Comparison of ENCODE assay signal across 19 cellular contexts in the genomic region with DNA sequence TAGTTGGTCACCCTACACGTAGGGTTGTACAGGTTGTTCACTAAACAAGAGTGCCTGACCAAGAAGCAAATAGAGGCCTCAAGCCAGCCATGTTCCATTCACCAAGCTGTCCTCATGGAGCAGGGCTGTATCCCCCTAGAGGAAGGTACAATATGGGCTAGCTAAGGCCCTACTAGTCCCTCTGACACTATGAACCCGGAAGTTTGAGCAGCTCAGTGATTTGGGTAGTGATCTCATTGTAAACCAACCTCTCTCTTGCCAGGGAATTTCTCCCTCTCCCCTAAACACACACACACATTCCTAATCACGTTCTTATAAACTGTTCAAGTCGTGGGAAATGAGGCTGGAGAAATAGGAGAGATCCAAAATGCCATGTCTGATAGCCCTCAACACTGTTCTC. TPM values are rescaled to one million over a fixed set of nuclear protein-coding genes. Genes with fewer than 3 reads are reported as not detected.
DNase-seq lines count a peak whose midpoint lies in the region; ATAC-seq, FAIRE-seq and TF ChIP-seq lines count a peak whose summit lies in the region.
"Had no signal": no experiment of that assay in that cellular context is flagged by ENCODE, and none has a peak within 500 bp of the region (broad histone marks: within the 10 kb centered on the region; RNA-seq: fewer than 3 reads in every experiment).

No MANE protein-coding gene starts in this region.

- H3K36me3 ChIP-seq in IMR-90 (ENCODE audit: control insufficient read depth, insufficient read depth, low read length) (no peaks in the 10 kb centered on the region), pancreas (no peaks in the 10 kb centered on the region)

- H2BK20ac ChIP-seq in IMR-90 (ENCODE audit: low read depth, low read length): no peak overlapping the region

- no peak overlapping the region for H3K27ac Mint-ChIP-seq in activated T-helper 2 cell treated with anti-CD3 and anti-CD28 coated beads, Interferon-gamma antibody, Interleukin-2, Interleukin-4, amounts not matched to agents 10 μg/mL and 5 μg/mL and 100 μg/mL, durations not matched to agents 14 hours and 24 hours and 36 hours
- H3K27ac Mint-ChIP-seq: CD4-positive, alpha-beta T cell; GM23338 had no signal

- TF ChIP-seq CTCF in IMR-90 (conservative IDR thresholded peaks at IDR 0.05; ENCODE audit: low read depth, low read length) (no peak), pancreas (IDR thresholded peaks at IDR 0.05) (no peak)

- H3K23ac ChIP-seq in IMR-90 (ENCODE audit: low read depth, low read length): no peak overlapping the region

- H3K4ac ChIP-seq in IMR-90 (ENCODE audit: low read depth, low read length): no peak overlapping the region

- no peaks in the 10 kb centered on the region for H3K79me1 ChIP-seq in IMR-90 (ENCODE audit: low read depth in 1 of 2, low read length in 2 of 2)

- no peak overlapping the region for H3K4me2 ChIP-seq in IMR-90 (ENCODE audit: low read depth, low read length)
- H3K4me2 ChIP-seq: GM23338, SK-N-SH had no signal

- no peak for TF ChIP-seq RAD21 in IMR-90 (IDR thresholded peaks at IDR 0.05; ENCODE audit: low read length)

- peaks cover 62% of the 10 kb centered on the region for H3K27me3 Mint-ChIP-seq in activated T-helper 2 cell treated with anti-CD3 and anti-CD28 coated beads, Interferon-gamma antibody, Interleukin-2, Interleukin-4, amounts not matched to agents 10 μg/mL and 5 μg/mL and 100 μg/mL, durations not matched to agents 14 hours and 24 hours and 36 hours (ENCODE audit: low read depth)

- H3K9me1 ChIP-seq in IMR-90 (ENCODE audit: insufficient read depth, low read length): no peaks in the 10 kb centered on the region

- H3K14ac ChIP-seq in IMR-90 (replicated peaks; ENCODE audit: low read depth, low read length): no peak overlapping the region

- dilution Hi-C loops in IMR-90 (cut with HindIII; ENCODE audit: low sequenced_read_pairs, unreplicated experiment): no loop called here

- no peak overlapping the region for H3K56ac ChIP-seq in IMR-90 (ENCODE audit: extremely low read depth, insufficient read depth, low read length)

- H3K27me3 ChIP-seq in IMR-90 (ENCODE audit: control insufficient read depth, insufficient read depth, low read length) (peaks cover 75% of the 10 kb centered on the region), pancreas (no peaks in the 10 kb centered on the region)

- no peak overlapping the region for H2AFZ ChIP-seq in IMR-90 (replicated peaks; ENCODE audit: low read length, poor library complexity)
- H2AFZ ChIP-seq: GM23338 had no signal

- ATAC-seq in IMR-90 (ENCODE audit: low read depth): peak; percentile 32; the same call in 1 of the 2 replicates
- ATAC-seq in left colon: peak; percentile 75
- ATAC-seq in pancreas: peak; percentile 10 to 70 (median 52)
- no peak for ATAC-seq in GM18861 (IDR thresholded peaks at IDR 0.05; ENCODE audit: unreplicated experiment)
- ATAC-seq: GM23338, PC-3 had no signal

- intact Hi-C loops in IMR-90 (cut with micrococcal nuclease) (no loop called here), left colon (cut with DNase I, micrococcal nuclease) (no loop called here), pancreas (cut with DNase I) (no loop called here)
- intact Hi-C loops in activated T-helper 2 cell treated with anti-CD3 and anti-CD28 coated beads, Interferon-gamma antibody, Interleukin-2, Interleukin-4, amounts not matched to agents 10 μg/mL and 5 μg/mL and 100 μg/mL, durations not matched to agents 14 hours and 24 hours and 36 hours (cut with micrococcal nuclease): no loop called here

- FAIRE-seq in pancreas (lab: Jason Lieb, UNC): no peak
- FAIRE-seq: G401.6, GM19239 had no signal

- CTCF ChIA-PET in IMR-90 (lab: Yijun Ruan, JAX): interaction anchor here (0.9 kb wide), 1 partner anchor 10 kb away, joined by 4 read pairs; no protein-coding TSS in a partner anchor

- no peaks in the 10 kb centered on the region for H3K4me1 ChIP-seq in IMR-90 (ENCODE audit: control insufficient read depth, insufficient read depth, low read length)
- H3K4me1 ChIP-seq in pancreas: peaks cover 0 to 5% (median 0%) of the 10 kb centered on the region in 3 donors

- no peaks in the 10 kb centered on the region for H4K20me1 ChIP-seq in IMR-90 (ENCODE audit: insufficient read depth, low read length)

- H3K9me3 Mint-ChIP-seq in activated T-helper 2 cell treated with anti-CD3 and anti-CD28 coated beads, Interferon-gamma antibody, Interleukin-2, Interleukin-4, amounts not matched to agents 10 μg/mL and 5 μg/mL and 100 μg/mL, durations not matched to agents 14 hours and 24 hours and 36 hours: no peaks in the 10 kb centered on the region
- H3K9me3 Mint-ChIP-seq: CD4-positive, alpha-beta T cell had no signal

- H3K27ac ChIP-seq in IMR-90 (ENCODE audit: insufficient read depth, low read length) (no peak overlapping the region), pancreas (peak overlapping the region; percentile 55 to 71 (median 68))

- DNase-seq in AG08396 (ENCODE audit: low spot score) (peak; percentile 44), IMR-90 (peak; percentile 19), left colon (no peak), pancreas (peak in 1 of 6 donors; percentile 25), D341Med (ENCODE audit: low spot score) (no peak)
- DNase-seq in activated T-helper 2 cell treated with anti-CD3 and anti-CD28 coated beads, Interferon-gamma antibody, Interleukin-2, Interleukin-4, amounts not matched to agents 10 μg/mL and 5 μg/mL and 100 μg/mL, durations not matched to agents 14 hours and 24 hours and 36 hours (ENCODE audit: low spot score): no peak
- DNase-seq: CD4-positive, alpha-beta T cell; KBM-7; NCI-H1105; NCI-H510A; NCI-H82; PC-3; RPMI8226; SHP77 treated with DMSO at 0.1 percent for 48 hours; SK-N-SH had no signal

- no TSS peak for BruUV-seq in IMR-90 (replicated peaks; lab: Mats Ljungman, UMichigan)

- in situ Hi-C loops in IMR-90 (cut with MboI; ENCODE audit: low sequenced_read_pairs): no loop called here

- H4K8ac ChIP-seq in IMR-90 (ENCODE audit: low read depth in 2 of 2, low read length in 2 of 2): no peak overlapping the region

- 50% methylated on average over 1 of the region's 4 CpGs; no CpG with 5 or more reads in 1 of the 2 experiments for WGBS in IMR-90 (ENCODE audit: extremely low coverage in 2 of 2, insufficient read length in 1 of 2), 2 experiments
- WGBS in pancreas, 2 donors: 36 to 45% methylated on average over 4 of the region's 4 CpGs

- no peak overlapping the region for H2AK5ac ChIP-seq in IMR-90 (ENCODE audit: low read depth, low read length)

- no peak overlapping the region for H4K5ac ChIP-seq in IMR-90 (ENCODE audit: low read depth, low read length)

- H3K36me3 Mint-ChIP-seq in activated T-helper 2 cell treated with anti-CD3 and anti-CD28 coated beads, Interferon-gamma antibody, Interleukin-2, Interleukin-4, amounts not matched to agents 10 μg/mL and 5 μg/mL and 100 μg/mL, durations not matched to agents 14 hours and 24 hours and 36 hours (ENCODE audit: low read depth): peaks cover 4% of the 10 kb centered on the region

- H3K4me3 Mint-ChIP-seq in activated T-helper 2 cell treated with anti-CD3 and anti-CD28 coated beads, Interferon-gamma antibody, Interleukin-2, Interleukin-4, amounts not matched to agents 10 μg/mL and 5 μg/mL and 100 μg/mL, durations not matched to agents 14 hours and 24 hours and 36 hours (ENCODE audit: low read depth): no peak overlapping the region
- H3K4me3 Mint-ChIP-seq: CD4-positive, alpha-beta T cell; GM23338 had no signal

- H3K4me1 Mint-ChIP-seq in activated T-helper 2 cell treated with anti-CD3 and anti-CD28 coated beads, Interferon-gamma antibody, Interleukin-2, Interleukin-4, amounts not matched to agents 10 μg/mL and 5 μg/mL and 100 μg/mL, durations not matched to agents 14 hours and 24 hours and 36 hours (ENCODE audit: low read depth): peaks cover 17% of the 10 kb centered on the region

- H3K9ac ChIP-seq in IMR-90 (ENCODE audit: low read depth, low read length): no peak overlapping the region
- H3K9ac ChIP-seq: SK-N-SH had no signal

- no peak overlapping the region for H3K4me3 ChIP-seq in IMR-90 (ENCODE audit: insufficient read depth, low read depth, low read length)
- no peak overlapping the region for H3K4me3 ChIP-seq in pancreas
- H3K4me3 ChIP-seq: GM23338 had no signal

- POLR2A ChIA-PET in IMR-90 (lab: Charles Lee; ENCODE audit: unreplicated experiment): no interaction called here

- H3K18ac ChIP-seq in IMR-90 (ENCODE audit: low read depth, low read length): no peak overlapping the region

- H2BK5ac ChIP-seq in IMR-90 (ENCODE audit: low read depth, low read length, poor library complexity, severe bottlenecking): no peak overlapping the region

- H2BK120ac ChIP-seq in IMR-90 (ENCODE audit: low read depth, low read length): no peak overlapping the region

- H4K91ac ChIP-seq in IMR-90 (ENCODE audit: insufficient read depth, low read depth, low read length): no peak overlapping the region

- H2BK15ac ChIP-seq in IMR-90 (ENCODE audit: low read depth, low read length): no peak overlapping the region

- no peak overlapping the region for H2AK9ac ChIP-seq in IMR-90 (replicated peaks; ENCODE audit: low read depth, low read length, poor library complexity)

- H3K9me3 ChIP-seq in IMR-90 (ENCODE audit: control insufficient read depth, insufficient read depth, low read length) (peaks cover 3% of the 10 kb centered on the region), pancreas (no peaks in the 10 kb centered on the region)
- H3K9me3 ChIP-seq: SK-N-SH had no signal

- no peak for TF ChIP-seq POLR2A in IMR-90 (IDR thresholded peaks at IDR 0.05; ENCODE audit: low read depth, low read length)

RNA-seq across cellular contexts. Expression of gene CYS1, which starts 6.7 kb away (rescaled TPM):
- total RNA-seq in IMR-90 (2012; rRNA removed) (under 0.01 and 0.28 TPM in 2 replicates), left colon (1 to 10 TPM in 1 of 2 donors, under 1 TPM in 1; 0.37 to 1.6 TPM), pancreas (10 to 100 TPM; 19.4 to 27.9 (median 21.7) TPM)
- polyA plus RNA-seq in IMR-90 (2012; rRNA removed) (0.12 and 0.17 TPM in 2 replicates), pancreas (10 to 100 TPM; 18.9 to 51.3 TPM)
- polyA plus RNA-seq in IMR-90 (2012; cell fraction: cytosol; rRNA removed): 0.17 and 0.27 TPM in 2 replicates
- polyA plus RNA-seq in IMR-90 (2012; cell fraction: nucleus; rRNA removed; ENCODE audit: low replicate concordance): 0.06 and 0.14 TPM in 2 replicates
- total RNA-seq in activated T-helper 2 cell treated with anti-CD3 and anti-CD28 coated beads, Interferon-gamma antibody, Interleukin-2, Interleukin-4, amounts not matched to agents 10 μg/mL and 5 μg/mL and 100 μg/mL, durations not matched to agents 14 hours and 24 hours and 36 hours: 0.78 and 0.89 TPM in 2 replicates
- total RNA-seq: CD4-positive, alpha-beta T cell had no signal

RNA-seq across cellular contexts. Expression of gene RRM2, which starts 35.6 kb away (rescaled TPM):
- total RNA-seq in IMR-90 (2012; rRNA removed) (53.6 and 75.5 TPM in 2 replicates), left colon (10 to 100 TPM; 15.8 to 40.0 TPM), pancreas (1 to 10 TPM in 4 of 6 donors, under 1 TPM in 2; 0.24 to 3.0 (median 2.1) TPM)
- polyA plus RNA-seq in IMR-90 (2012; rRNA removed) (68.5 and 112 TPM in 2 replicates), pancreas (under 1 TPM; 0.16 to 0.27 TPM)
- 34.6 and 66.1 TPM in 2 replicates for polyA plus RNA-seq in IMR-90 (2012; cell fraction: cytosol; rRNA removed)
- polyA plus RNA-seq in IMR-90 (2012; cell fraction: nucleus; rRNA removed; ENCODE audit: low replicate concordance): 18.3 and 62.2 TPM in 2 replicates
- 374 TPM in 2 replicates for total RNA-seq in activated T-helper 2 cell treated with anti-CD3 and anti-CD28 coated beads, Interferon-gamma antibody, Interleukin-2, Interleukin-4, amounts not matched to agents 10 μg/mL and 5 μg/mL and 100 μg/mL, durations not matched to agents 14 hours and 24 hours and 36 hours

RNA-seq across cellular contexts. Expression of gene KLF11, which starts 43.6 kb away (rescaled TPM):
- 2.0 and 2.2 TPM in 2 replicates for total RNA-seq in IMR-90 (2012; rRNA removed)
- 2.4 and 2.5 TPM in 2 replicates for polyA plus RNA-seq in IMR-90 (2012; rRNA removed)
- polyA plus RNA-seq in IMR-90 (2012; cell fraction: cytosol; rRNA removed): 2.4 TPM in 2 replicates
- polyA plus RNA-seq in IMR-90 (2012; cell fraction: nucleus; rRNA removed; ENCODE audit: low replicate concordance): 2.3 and 3.4 TPM in 2 replicates
- 10 to 100 TPM in 1 of 2 donors, 1 to 10 TPM in 1; 9.7 to 10.2 TPM for total RNA-seq in left colon
- total RNA-seq in pancreas: 10 to 100 TPM; 17.3 to 41.2 (median 27.0) TPM
- polyA plus RNA-seq in pancreas: 10 to 100 TPM in 1 of 2 donors, 1 to 10 TPM in 1; 6.4 to 16.4 TPM
- total RNA-seq in activated T-helper 2 cell treated with anti-CD3 and anti-CD28 coated beads, Interferon-gamma antibody, Interleukin-2, Interleukin-4, amounts not matched to agents 10 μg/mL and 5 μg/mL and 100 μg/mL, durations not matched to agents 14 hours and 24 hours and 36 hours: 7.9 and 9.2 TPM in 2 replicates

Comparison
In these comparisons a context has a peak if more than half of its experiments do, and no peak if none do; other contexts are left out.
1. DNase-seq: peak in AG08396 (single experiment) and IMR-90 (single experiment); none in left colon (0 of 2), activated T-helper 2 cell treated with anti-CD3 and anti-CD28 coated beads, Interferon-gamma antibody, Interleukin-2, Interleukin-4, amounts not matched to agents 10 μg/mL and 5 μg/mL and 100 μg/mL, durations not matched to agents 14 hours and 24 hours and 36 hours (single experiment) and D341Med (single experiment).
2. RNA of gene CYS1, which starts 6.7 kb away (total RNA-seq): 19.4 to 27.9 TPM in pancreas; 0.37 to 1.6 TPM in left colon, 0.78 to 0.89 TPM in activated T-helper 2 cell treated with anti-CD3 and anti-CD28 coated beads, Interferon-gamma antibody, Interleukin-2, Interleukin-4, amounts not matched to agents 10 μg/mL and 5 μg/mL and 100 μg/mL, durations not matched to agents 14 hours and 24 hours and 36 hours and under 0.01 to 0.28 TPM in IMR-90; every median in the first group is over 4 times any median in the second.
3. RNA of gene RRM2, which starts 35.6 kb away (total RNA-seq): 374 TPM in activated T-helper 2 cell treated with anti-CD3 and anti-CD28 coated beads, Interferon-gamma antibody, Interleukin-2, Interleukin-4, amounts not matched to agents 10 μg/mL and 5 μg/mL and 100 μg/mL, durations not matched to agents 14 hours and 24 hours and 36 hours, 53.6 to 75.5 TPM in IMR-90 and 15.8 to 40.0 TPM in left colon; 0.24 to 3.0 TPM in pancreas; every median in the first group is over 4 times any median in the second.